8 cellular contexts compared by ENCODE assay signal in genomic region chr10:73782749-73783085, GRCh38. TPM values are rescaled to one million over a fixed set of nuclear protein-coding genes. Genes with fewer than 3 reads are reported as not detected.
DNase-seq lines count a peak whose midpoint lies in the region; ATAC-seq and TF ChIP-seq lines count a peak whose summit lies in the region.

No MANE protein-coding gene starts in this region.

- no peaks in the 10 kb centered on the region for H3K9me3 ChIP-seq in HAP-1
- no peaks in the 10 kb centered on the region for H3K9me3 ChIP-seq in spleen

- H3K9me3 Mint-ChIP-seq in activated CD4-positive, alpha-beta memory T cell treated with anti-CD3 and anti-CD28 coated beads for 36 hours = no peaks in the 10 kb centered on the region
- H3K9me3 Mint-ChIP-seq in glutamatergic neuron (ENCODE audit: unreplicated experiment) = peaks cover 7% of the 10 kb centered on the region

- no peak for TF ChIP-seq POLR2A in spleen (IDR thresholded peaks at IDR 0.05)

- intact Hi-C loops in activated CD4-positive, alpha-beta memory T cell treated with anti-CD3 and anti-CD28 coated beads for 36 hours (cut with micrococcal nuclease) = loop anchor here (5.0 kb wide), 1 partner anchor 95 kb away; no protein-coding TSS in a partner anchor
- intact Hi-C loops in spleen (cut with DNase I; ENCODE audit: low total_unique reads) = no loop called here

- in situ Hi-C loops in HAP-1 (cut with MboI; ENCODE audit: low sequenced_read_pairs) (no loop called here), KBM-7 (cut with MboI; ENCODE audit: low pct_unique_long_range_greater_than_20kb, low sequenced_read_pairs) (no loop called here)

- ATAC-seq in omental fat pad (ENCODE audit: low FRiP score) = no peak

- DNase-seq in HAP-1 (ENCODE audit: low spot score in 2 of 2) = no peak
- no peak for DNase-seq in activated CD4-positive, alpha-beta memory T cell treated with anti-CD3 and anti-CD28 coated beads for 36 hours
- no peak for DNase-seq in glutamatergic neuron
- DNase-seq in spleen = no peak
- DNase-seq in omental fat pad (ENCODE audit: low spot score) = no peak
- no peak for DNase-seq in KBM-7
- no peak for DNase-seq in A172 (ENCODE audit: low spot score)
- DNase-seq in 8988T = no peak

- no peaks in the 10 kb centered on the region for H3K27me3 ChIP-seq in HAP-1 (ENCODE audit: low read depth)
- no peaks in the 10 kb centered on the region for H3K27me3 ChIP-seq in spleen (replicated peaks in 1 of 7)

- TF ChIP-seq CTCF in glutamatergic neuron (IDR thresholded peaks at IDR 0.05; ENCODE audit: partially characterized antibody, unreplicated experiment) (no peak), spleen (IDR thresholded peaks at IDR 0.05 in 8 of 11, conservative IDR thresholded peaks at IDR 0.05 in 3 of 11) (no peak), omental fat pad (IDR thresholded peaks at IDR 0.05) (no peak)

- CTCF ChIA-PET in activated CD4-positive, alpha-beta memory T cell treated with anti-CD3 and anti-CD28 coated beads for 36 hours (lab: Charles Lee) = interaction anchor here (1.6 to 1.7 kb wide), 2 partner anchors 10 to 14 kb away, joined by 3 to 5 read pairs; no protein-coding TSS in a partner anchor

- H3K4me3 ChIP-seq in HAP-1 (peak overlapping the region; percentile 91), spleen (peak overlapping the region; percentile 62 to 93 (median 84))

- peaks cover 16% of the 10 kb centered on the region for H3K36me3 ChIP-seq in HAP-1 (replicated peaks)
- H3K36me3 ChIP-seq in spleen = peaks cover 0 to 35% (median 16%) of the 10 kb centered on the region in 6 donors

- peak overlapping the region in 7 of 8 donors; percentile 76 to 97 (median 94) for H3K27ac ChIP-seq in spleen

- no peaks in the 10 kb centered on the region for H3K27me3 Mint-ChIP-seq in activated CD4-positive, alpha-beta memory T cell treated with anti-CD3 and anti-CD28 coated beads for 36 hours
- H3K27me3 Mint-ChIP-seq in glutamatergic neuron (ENCODE audit: unreplicated experiment) = peaks cover 6% of the 10 kb centered on the region

- peak overlapping the region; percentile 90 for H3K27ac Mint-ChIP-seq in activated CD4-positive, alpha-beta memory T cell treated with anti-CD3 and anti-CD28 coated beads for 36 hours
- H3K27ac Mint-ChIP-seq in glutamatergic neuron (ENCODE audit: unreplicated experiment) = peak overlapping the region; percentile 97

- H3K4me1 ChIP-seq in HAP-1 (peaks cover 30% of the 10 kb centered on the region), spleen (peaks cover 40 to 88% (median 67%) of the 10 kb centered on the region in 6 donors)

- peaks cover 7% of the 10 kb centered on the region for H3K36me3 Mint-ChIP-seq in activated CD4-positive, alpha-beta memory T cell treated with anti-CD3 and anti-CD28 coated beads for 36 hours
- no peaks in the 10 kb centered on the region for H3K36me3 Mint-ChIP-seq in glutamatergic neuron (ENCODE audit: unreplicated experiment)

- H3K4me3 Mint-ChIP-seq in activated CD4-positive, alpha-beta memory T cell treated with anti-CD3 and anti-CD28 coated beads for 36 hours = peak overlapping the region; percentile 88
- peak overlapping the region; percentile 100 for H3K4me3 Mint-ChIP-seq in glutamatergic neuron (ENCODE audit: unreplicated experiment)

- H3K4me1 Mint-ChIP-seq in activated CD4-positive, alpha-beta memory T cell treated with anti-CD3 and anti-CD28 coated beads for 36 hours (ENCODE audit: low read depth) = peaks cover 49% of the 10 kb centered on the region
- peaks cover 26% of the 10 kb centered on the region for H3K4me1 Mint-ChIP-seq in glutamatergic neuron (ENCODE audit: low read depth, unreplicated experiment)

- POLR2A ChIA-PET in activated CD4-positive, alpha-beta memory T cell treated with anti-CD3 and anti-CD28 coated beads for 36 hours (lab: Charles Lee) = interaction anchor here (1.4 to 4.4 kb wide), 5 partner anchors 10 to 52 kb away, joined by 3 to 43 read pairs (median 8); partner anchors contain the start of gene SEC24C

- 42 to 60% (median 43%) methylated on average over 2 of the region's 2 CpGs for WGBS in spleen, 5 donors

RNA-seq across cellular contexts. Expression of gene CHCHD1, which starts 0.9 kb away (rescaled TPM):
- 10 to 100 TPM; 35.3 to 37.6 TPM for total RNA-seq in activated CD4-positive, alpha-beta memory T cell treated with anti-CD3 and anti-CD28 coated beads for 36 hours
- total RNA-seq in glutamatergic neuron (ENCODE audit: unreplicated experiment) (30.9 TPM), spleen (10 to 100 TPM; 14.6 to 31.6 (median 18.3) TPM), omental fat pad (10 to 100 TPM; 20.5 to 29.1 (median 25.0) TPM)
- polyA plus RNA-seq in spleen = 10 to 100 TPM; 57.9 to 75.9 (median 73.1) TPM
- 77.6 and 90.0 TPM in 2 replicates for total RNA-seq in A172 (2014; rRNA removed; shearing (Covaris generic))

RNA-seq across cellular contexts. Expression of gene ZSWIM8, which starts 2.7 kb away (rescaled TPM):
- total RNA-seq in activated CD4-positive, alpha-beta memory T cell treated with anti-CD3 and anti-CD28 coated beads for 36 hours = 10 to 100 TPM; 45.1 to 46.2 TPM
- total RNA-seq in glutamatergic neuron (ENCODE audit: unreplicated experiment) (165 TPM), spleen (100 to 1,000 TPM in 6 of 7 donors, 10 to 100 TPM in 1; 97.0 to 141 (median 129) TPM), omental fat pad (100 to 1,000 TPM in 1 of 4 donors, 10 to 100 TPM in 3; 63.2 to 128 (median 79.3) TPM)
- polyA plus RNA-seq in spleen = 100 to 1,000 TPM in 2 of 3 donors, 10 to 100 TPM in 1; 51.5 to 109 (median 101) TPM
- 32.3 and 47.9 TPM in 2 replicates for total RNA-seq in A172 (2014; rRNA removed; shearing (Covaris generic))

RNA-seq across cellular contexts. Expression of gene NDST2, which starts 28.7 kb away (rescaled TPM):
- total RNA-seq in activated CD4-positive, alpha-beta memory T cell treated with anti-CD3 and anti-CD28 coated beads for 36 hours = 10 to 100 TPM; 57.5 to 62.1 TPM
- total RNA-seq in glutamatergic neuron (ENCODE audit: unreplicated experiment) (34.4 TPM), spleen (100 to 1,000 TPM in 5 of 7 donors, 10 to 100 TPM in 2; 84.6 to 159 (median 117) TPM), omental fat pad (10 to 100 TPM; 21.4 to 66.2 (median 35.7) TPM)
- 10 to 100 TPM; 10.9 to 21.7 (median 12.3) TPM for polyA plus RNA-seq in spleen
- total RNA-seq in A172 (2014; rRNA removed; shearing (Covaris generic)) = 12.2 and 13.5 TPM in 2 replicates

RNA-seq across cellular contexts. Expression of gene SEC24C, which starts 38.5 kb away (rescaled TPM):
- total RNA-seq in activated CD4-positive, alpha-beta memory T cell treated with anti-CD3 and anti-CD28 coated beads for 36 hours = 10 to 100 TPM; 88.3 to 90.7 TPM
- 91.1 TPM for total RNA-seq in glutamatergic neuron (ENCODE audit: unreplicated experiment)
- 10 to 100 TPM; 61.1 to 75.6 (median 71.6) TPM for total RNA-seq in spleen
- polyA plus RNA-seq in spleen = 10 to 100 TPM; 20.4 to 42.3 (median 28.6) TPM
- 10 to 100 TPM; 45.1 to 53.7 (median 47.5) TPM for total RNA-seq in omental fat pad
- 79.0 and 83.2 TPM in 2 replicates for total RNA-seq in A172 (2014; rRNA removed; shearing (Covaris generic))
